In the genomic region with DNA sequence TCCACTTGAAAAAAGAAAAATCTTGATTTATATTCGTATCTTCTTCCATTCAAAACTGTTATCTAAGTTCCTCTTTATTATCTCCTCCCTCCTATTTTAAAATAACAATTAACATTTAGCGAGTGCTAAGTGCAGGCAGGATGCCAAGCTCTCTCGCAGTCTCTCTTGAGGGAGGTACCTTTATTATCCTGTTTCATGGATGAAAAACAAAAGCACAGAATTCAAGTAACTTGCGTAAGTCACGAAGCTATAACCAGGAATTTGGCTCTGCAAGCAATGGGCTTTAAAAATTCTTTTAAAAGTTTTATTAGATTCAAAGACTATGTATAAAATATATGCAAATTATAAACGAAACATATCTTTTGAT, we compare ENCODE assay signal across 8 cellular contexts.
DNase-seq lines count a peak whose midpoint lies in the region; ATAC-seq and TF ChIP-seq lines count a peak whose summit lies in the region.

No MANE protein-coding gene starts in this region.

- TF ChIP-seq CTCF in 22Rv1 (IDR thresholded peaks at IDR 0.05) (no peak), dorsolateral prefrontal cortex (IDR thresholded peaks at IDR 0.05 in 54 of 56, conservative IDR thresholded peaks at IDR 0.05 in 2 of 56; ENCODE audit: low read depth in 1 of 56, partially characterized antibody in 56 of 56) (no peak), mucosa of descending colon (IDR thresholded peaks at IDR 0.05) (no peak)

- peak; percentile 13 for DNase-seq in NOMO-1 treated with DMSO at 0.1 percent for 48 hours (lab: John Stamatoyannopoulos, UW; ENCODE audit: unreplicated experiment)
- peak in 1 of 10 donors; percentile 14 for DNase-seq in dorsolateral prefrontal cortex
- DNase-seq in mucosa of descending colon, result peak in 2 of 3 donors; percentile 24 to 50
- DNase-seq in germinal center (ENCODE audit: low spot score), result no peak
- no peak for DNase-seq in HuH-7.5 (ENCODE audit: low spot score)

- no peaks in the 10 kb centered on the region for H3K9me3 ChIP-seq in mucosa of descending colon

- peaks cover 11% of the 10 kb centered on the region for H3K4me1 ChIP-seq in mucosa of descending colon (ENCODE audit: low read depth)

- ATAC-seq in GM19035 (IDR thresholded peaks at IDR 0.05; ENCODE audit: unreplicated experiment), result peak; percentile 9
- no peak for ATAC-seq in mucosa of descending colon
- no peak for ATAC-seq in HG03460 (IDR thresholded peaks at IDR 0.05; ENCODE audit: unreplicated experiment)

- intact Hi-C loops in dorsolateral prefrontal cortex (cut with DNase I) (loop anchor here in 1 of 2 donors (5.0 kb wide), 2 partner anchors 1028 to 1043 kb away; a partner anchor contains a TSS), mucosa of descending colon (cut with DNase I, micrococcal nuclease) (no loop called here)

- H3K27ac ChIP-seq in 22Rv1 (peak overlapping the region; percentile 100), dorsolateral prefrontal cortex (peak overlapping the region in 58 of 59 donors; percentile 46 to 98 (median 91))

- H3K27me3 ChIP-seq in dorsolateral prefrontal cortex, result no peaks in the 10 kb centered on the region

- no peaks in the 10 kb centered on the region for H3K36me3 ChIP-seq in mucosa of descending colon (ENCODE audit: low read depth)

- H3K4me3 ChIP-seq in dorsolateral prefrontal cortex (peak overlapping the region; percentile 32 to 95 (median 79)), mucosa of descending colon (peak overlapping the region; percentile 50)

Comparison
In these comparisons a context has a peak if more than half of its experiments do, and no peak if none do; other contexts are left out.
1. DNase-seq: peak in NOMO-1 treated with DMSO at 0.1 percent for 48 hours (single experiment) and mucosa of descending colon (2 of 3); none in germinal center (single experiment) and HuH-7.5 (single experiment).